In the genomic region with DNA sequence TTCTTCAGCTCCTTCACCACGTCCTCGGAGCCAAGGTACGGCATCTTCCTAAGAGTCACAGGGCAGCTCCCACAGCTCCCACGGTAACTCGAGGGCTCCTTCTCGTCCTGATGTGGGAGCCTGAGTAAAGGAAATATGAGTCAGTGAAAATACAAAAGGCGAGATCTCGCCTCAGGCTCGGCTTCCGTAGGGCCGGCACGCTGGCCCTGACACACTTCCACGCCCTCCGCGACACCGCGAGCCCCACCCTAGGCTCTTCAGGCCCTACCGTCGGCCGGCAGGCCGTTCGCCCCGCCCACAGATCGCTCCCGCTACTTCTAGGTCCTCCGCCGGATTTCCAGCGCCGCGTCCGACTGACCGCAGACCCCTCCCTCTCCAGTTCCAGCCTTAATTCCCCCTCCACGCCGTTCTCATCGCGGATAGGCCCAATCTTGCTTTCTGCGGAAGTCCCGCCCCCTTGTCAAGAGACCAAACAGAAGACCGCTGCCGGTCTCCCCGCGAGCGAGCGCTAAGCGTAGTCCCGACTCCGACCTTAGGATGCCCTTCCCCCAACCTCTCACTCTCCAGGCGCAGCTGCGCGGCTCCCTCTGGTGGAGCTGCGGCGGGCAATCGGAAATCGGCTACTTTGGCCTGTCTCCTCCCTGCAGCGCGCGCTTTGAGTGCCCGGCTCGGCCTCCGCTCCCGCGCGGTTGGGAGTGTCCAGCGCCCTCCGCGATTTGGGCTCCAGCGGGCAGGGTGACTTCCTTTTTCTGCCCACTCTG, we compare ENCODE assay signal across 8 cellular contexts. TPM values are rescaled to one million over a fixed set of nuclear protein-coding genes. Genes with fewer than 3 reads are reported as not detected.
DNase-seq lines count a peak whose midpoint lies in the region; ATAC-seq and TF ChIP-seq lines count a peak whose summit lies in the region.

A gene (minus strand): TSS at position 126 of the 761 bp plus-strand sequence. CDS start 82 bp downstream, at position 44.
A gene (plus strand): TSS at position 653 of the 761 bp plus-strand sequence. CDS start 261 bp downstream, outside the sequence.

- H3K36me3 ChIP-seq in CD4-positive, alpha-beta memory T cell (ENCODE audit: insufficient read depth, low read length), result peaks cover 19% of the 10 kb centered on the region
- H3K36me3 ChIP-seq in right lobe of liver, result peaks cover 0 to 6% (median 0%) of the 10 kb centered on the region in 4 donors

- peaks cover 44% of the 10 kb centered on the region for H3K4me1 ChIP-seq in CD4-positive, alpha-beta memory T cell (ENCODE audit: insufficient read depth, low read length)
- H3K4me1 ChIP-seq in right lobe of liver, result peaks cover 0 to 13% (median 0%) of the 10 kb centered on the region in 4 donors

- peak; percentile 64 for TF ChIP-seq POLR2A in right lobe of liver (IDR thresholded peaks at IDR 0.05)

- no peaks in the 10 kb centered on the region for H3K9me3 Mint-ChIP-seq in CD4-positive, alpha-beta memory T cell

- peaks cover 36 to 74% (median 47%) of the 10 kb centered on the region in 4 donors for H3K4me1 Mint-ChIP-seq in CD4-positive, alpha-beta memory T cell

- H3K27ac ChIP-seq in CD4-positive, alpha-beta memory T cell (ENCODE audit: low read depth, low read length), result peak within 1 kb of the TSS; percentile 96
- peak within 1 kb of the TSS; percentile 87 to 96 (median 94) for H3K27ac ChIP-seq in right lobe of liver

- H3K9me3 ChIP-seq in CD4-positive, alpha-beta memory T cell (ENCODE audit: control insufficient read depth in 1 of 2, low read length in 2 of 2), result no peaks in the 10 kb centered on the region
- H3K9me3 ChIP-seq in right lobe of liver, result no peaks in the 10 kb centered on the region

- H3K4me3 ChIP-seq in CD4-positive, alpha-beta memory T cell (ENCODE audit: low read length in 2 of 2), result peak within 1 kb of the TSS; percentile 68 to 98
- H3K4me3 ChIP-seq in right lobe of liver, result peak within 1 kb of the TSS; percentile 67 to 76 (median 72)

- peaks cover 35 to 55% of the 10 kb centered on the region in 2 donors for H3K36me3 Mint-ChIP-seq in CD4-positive, alpha-beta memory T cell

- POLR2A ChIA-PET in CD4-positive, alpha-beta memory T cell (lab: Charles Lee; ENCODE audit: partially characterized antibody), result interaction anchor here (0.7 to 5.8 kb wide), 32 partner anchors 8 to 853 kb away, joined by 3 to 277 read pairs (median 6); a partner anchor contains a TSS

- peak; percentile 97 to 99 (median 98) for DNase-seq in CD4-positive, alpha-beta memory T cell
- peak; percentile 100 for DNase-seq in NCI-H82 (lab: John Stamatoyannopoulos, UW)
- DNase-seq in activated CD4-positive, alpha-beta T cell treated with anti-CD3 and anti-CD28 coated beads, Interleukin-2, amount 50 U/mL, for 48 hours, result peak; percentile 99
- peak; percentile 99 to 100 for DNase-seq in dermis microvascular lymphatic vessel endothelial cell (ENCODE audit: low read depth in 2 of 2)
- DNase-seq in right lobe of liver, result peak; percentile 100
- peak; percentile 92 to 98 for DNase-seq in stimulated activated CD4-positive, alpha-beta T cell treated with anti-CD3 and anti-CD28 coated beads, Interleukin-4, amount 100 ng/mL, for 4 hours

- WGBS in right lobe of liver (ENCODE audit: insufficient coverage, low coverage, low lambda C conversion rate, missing lambda C conversion rate), result under 1% methylated on average over 41 of the region's 67 CpGs

- intact Hi-C loops in CD4-positive, alpha-beta memory T cell (cut with micrococcal nuclease), result loop anchor here (1.0 to 10.0 kb wide), 7 partner anchors 24 to 830 kb away; a partner anchor contains a TSS
- intact Hi-C loops in right lobe of liver (cut with DNase I), result no loop called here

- H3K27me3 ChIP-seq in CD4-positive, alpha-beta memory T cell (ENCODE audit: insufficient read depth, low read length), result no peaks in the 10 kb centered on the region
- H3K27me3 ChIP-seq in right lobe of liver, result no peaks in the 10 kb centered on the region

- peak; percentile 50 to 75 (median 57) for TF ChIP-seq CTCF in right lobe of liver (IDR thresholded peaks at IDR 0.05)

- peak within 1 kb of the TSS; percentile 94 to 100 (median 99) for H3K4me3 Mint-ChIP-seq in CD4-positive, alpha-beta memory T cell

- peak within 1 kb of the TSS; percentile 96 to 100 (median 100) for H3K27ac Mint-ChIP-seq in CD4-positive, alpha-beta memory T cell

- ATAC-seq in GM19438 (IDR thresholded peaks at IDR 0.05; ENCODE audit: low read depth, unreplicated experiment) (peak; percentile 90), HG03575 (IDR thresholded peaks at IDR 0.05; ENCODE audit: extremely low read depth, insufficient number of reproducible peaks, low FRiP score, unreplicated experiment) (peak; percentile 68), right lobe of liver (peak; percentile 94 to 97 (median 95))

- CTCF ChIA-PET in CD4-positive, alpha-beta memory T cell (lab: Charles Lee; ENCODE audit: partially characterized antibody), result interaction anchor here (0.8 to 8.4 kb wide), 24 partner anchors 9 to 832 kb away, joined by 3 to 103 read pairs (median 6); a partner anchor contains a TSS

- H3K27me3 Mint-ChIP-seq in CD4-positive, alpha-beta memory T cell, result no peaks in the 10 kb centered on the region

RNA-seq across cellular contexts. Expression of the first gene that starts in this region (rescaled TPM):
- 10 to 100 TPM; 74.5 to 75.5 TPM for total RNA-seq in CD4-positive, alpha-beta memory T cell
- 10 to 100 TPM in 1 of 2 donors, 1 to 10 TPM in 1; 8.9 to 12.9 TPM for polyA plus RNA-seq in CD4-positive, alpha-beta memory T cell
- total RNA-seq in dermis microvascular lymphatic vessel endothelial cell (15.3 and 16.8 TPM in 2 replicates), right lobe of liver (1 to 10 TPM; 6.0 to 9.0 (median 7.0) TPM)

RNA-seq across cellular contexts. Expression of the second gene that starts in this region (rescaled TPM):
- 1 to 10 TPM; 5.1 to 5.4 TPM for total RNA-seq in CD4-positive, alpha-beta memory T cell
- 1 to 10 TPM; 2.8 to 5.3 TPM for polyA plus RNA-seq in CD4-positive, alpha-beta memory T cell
- total RNA-seq in dermis microvascular lymphatic vessel endothelial cell (1.8 and 2.5 TPM in 2 replicates), right lobe of liver (1 to 10 TPM; 1.6 to 3.3 (median 1.9) TPM)

Comparison
In these comparisons a context has a peak if more than half of its experiments do, and no peak if none do; other contexts are left out.
1. Peak in every context shown above with its lines: DNase-seq, ATAC-seq, H3K4me3 ChIP-seq and H3K27ac ChIP-seq.